ENCODE assay signal across 4 cellular contexts in the genomic region with DNA sequence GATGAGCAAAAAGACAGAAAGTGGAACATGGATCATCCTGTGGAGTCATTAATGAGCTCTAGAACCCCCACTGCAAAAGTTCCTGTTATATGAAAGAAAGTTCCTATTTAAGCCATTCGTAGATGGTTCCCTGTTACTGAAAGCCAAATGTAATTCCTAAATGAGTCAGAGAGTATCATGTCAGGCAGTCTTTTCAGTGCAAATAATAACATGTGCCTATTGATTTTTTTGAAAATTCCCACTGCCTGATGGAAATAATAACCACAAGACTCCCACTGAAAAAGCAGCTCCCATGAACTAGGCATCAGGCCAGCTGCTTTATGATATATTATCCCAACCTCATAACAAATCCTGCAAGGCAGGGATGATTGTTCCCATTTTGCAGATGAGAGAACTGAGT.
"Had no signal": no experiment of that assay in that cellular context is flagged by ENCODE, and none has a peak within 500 bp of the region (broad histone marks: within the 10 kb centered on the region; RNA-seq: fewer than 3 reads in every experiment).

No MANE protein-coding gene starts in this region.

- H3K4me2 ChIP-seq: GM23338 had no signal

- H3K4me3 ChIP-seq: GM23338, K562 had no signal

- ATAC-seq: GM23338, K562 had no signal

- H2AFZ ChIP-seq: GM23338 had no signal

- DNase-seq: H9, HCEC 1CT had no signal
